ENCODE assay signal across 8 cellular contexts in the genomic region with DNA sequence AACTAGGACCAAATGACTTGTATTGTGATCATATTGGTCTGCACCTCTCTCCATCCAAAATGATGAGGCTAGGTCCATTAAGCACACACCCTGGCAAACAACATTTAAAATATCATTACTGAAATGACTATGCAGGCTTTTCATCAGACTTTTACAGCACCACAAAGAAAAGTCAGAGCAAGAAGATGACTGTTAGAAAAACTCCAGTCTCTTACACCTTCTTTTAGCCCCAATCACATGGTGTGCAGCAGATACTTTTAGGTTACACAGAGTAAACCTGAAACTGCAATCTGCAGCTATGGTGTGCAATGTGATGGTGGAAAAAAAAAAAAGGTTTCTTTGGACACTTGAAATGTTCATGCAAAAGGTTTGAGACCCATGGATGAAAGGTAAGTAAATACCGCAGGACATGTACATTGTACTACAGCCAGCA. TPM values are rescaled to one million over a fixed set of nuclear protein-coding genes. Genes with fewer than 3 reads are reported as not detected.
DNase-seq lines count a peak whose midpoint lies in the region; ATAC-seq and TF ChIP-seq lines count a peak whose summit lies in the region.

No MANE protein-coding gene starts in this region.

- intact Hi-C loops in OCI-LY7 (cut with micrococcal nuclease; ENCODE audit: unreplicated experiment) (no loop called here), prostate gland (cut with DNase I) (no loop called here)

- WGBS in prostate gland = 41% methylated on average over 1 of the region's 1 CpG

- POLR2A ChIA-PET in GM10248 (lab: Yijun Ruan, JAX) (interaction anchor here (0.6 to 0.7 kb wide), 2 partner anchors 22 to 23 kb away, joined by 3 to 4 read pairs; no protein-coding TSS in a partner anchor), OCI-LY7 (lab: Charles Lee) (interaction anchor here (0.9 to 4.0 kb wide), 7 partner anchors 13 to 45 kb away, joined by 3 to 21 read pairs (median 9); partner anchors contain the start of gene MBD2)

- H4K20me1 ChIP-seq in OCI-LY7 (ENCODE audit: insufficient read depth, low read length) = no peaks in the 10 kb centered on the region

- no peak for TF ChIP-seq POLR2A in prostate gland (IDR thresholded peaks at IDR 0.05)

- H3K9me3 ChIP-seq in OCI-LY7 (ENCODE audit: low read length) (no peaks in the 10 kb centered on the region), prostate gland (no peaks in the 10 kb centered on the region)

- no peaks in the 10 kb centered on the region for H3K79me2 ChIP-seq in OCI-LY7 (ENCODE audit: insufficient read depth, low read depth, low read length)

- TF ChIP-seq CTCF in GM10248 (IDR thresholded peaks at IDR 0.05; ENCODE audit: control extremely low read depth, extremely low read depth, low read depth, missing control alignments) (no peak), OCI-LY7 (conservative IDR thresholded peaks at IDR 0.05; ENCODE audit: low read length) (no peak), prostate gland (IDR thresholded peaks at IDR 0.05) (no peak)

- H3K36me3 ChIP-seq in OCI-LY7 (ENCODE audit: insufficient read depth, low read length) (no peaks in the 10 kb centered on the region), prostate gland (no peaks in the 10 kb centered on the region)

- no peaks in the 10 kb centered on the region for H3K27me3 ChIP-seq in prostate gland (replicated peaks; ENCODE audit: insufficient read depth)

- CTCF ChIA-PET in GM10248 (lab: Yijun Ruan, JAX) (no interaction called here), OCI-LY7 (lab: Charles Lee; ENCODE audit: unreplicated experiment) (no interaction called here)

- peak overlapping the region; percentile 99 for H2AFZ ChIP-seq in OCI-LY7 (ENCODE audit: low read length)

- H3K4me3 ChIP-seq in OCI-LY7 (ENCODE audit: low read depth, low read length, poor library complexity, severe bottlenecking) = peak overlapping the region; percentile 30
- no peak overlapping the region for H3K4me3 ChIP-seq in prostate gland

- DNase-seq in GM10248 (ENCODE audit: extremely low spot score) (peak; percentile 70), OCI-LY7 (ENCODE audit: low spot score) (peak; percentile 30), NCI-H1694 treated with DMSO at 0.1 percent for 48 hours (lab: John Stamatoyannopoulos, UW) (no peak), NCI-H774 (lab: John Stamatoyannopoulos, UW) (no peak), glomerular visceral epithelial cell (ENCODE audit: extremely low spot score) (no peak), prostate gland (ENCODE audit: low spot score) (no peak)

- no TSS peak for BruUV-seq in OCI-LY7 (replicated peaks; lab: Mats Ljungman, UMichigan)

- peak; percentile 55 for ATAC-seq in GM19043 (IDR thresholded peaks at IDR 0.05; ENCODE audit: low read depth, unreplicated experiment)
- peak; percentile 73 for ATAC-seq in HG02938 (IDR thresholded peaks at IDR 0.05; ENCODE audit: unreplicated experiment)

- peak overlapping the region; percentile 55 for H3K27ac ChIP-seq in OCI-LY7 (ENCODE audit: low read depth, low read length, poor library complexity, severe bottlenecking)
- H3K27ac ChIP-seq in prostate gland = peak overlapping the region in 1 of 2 donors; percentile 26

- H3K4me1 ChIP-seq in OCI-LY7 (ENCODE audit: insufficient read depth, low read length, poor library complexity, severe bottlenecking) = peaks cover 63% of the 10 kb centered on the region
- peaks cover 2% of the 10 kb centered on the region for H3K4me1 ChIP-seq in prostate gland (replicated peaks)

- peak overlapping the region; percentile 62 for H3K4me2 ChIP-seq in OCI-LY7 (ENCODE audit: low read length)

- H3K9me2 ChIP-seq in OCI-LY7 (ENCODE audit: insufficient read depth, low read length) = no peaks in the 10 kb centered on the region

RNA-seq across cellular contexts. Expression of gene POLI, which starts 5.4 kb away (rescaled TPM):
- 8.9 and 15.1 TPM in 2 replicates for total RNA-seq in OCI-LY7 (2014; rRNA removed; shearing (Covaris generic))
- total RNA-seq in OCI-LY7 (2022) = 19.0 and 24.5 TPM in 2 replicates
- 10 to 100 TPM; 43.9 to 51.9 TPM for total RNA-seq in prostate gland

RNA-seq across cellular contexts. Expression of gene MBD2, which starts 39.5 kb away (rescaled TPM):
- total RNA-seq in OCI-LY7 (2014; rRNA removed; shearing (Covaris generic)) = 30.5 and 39.2 TPM in 2 replicates
- 171 and 176 TPM in 2 replicates for total RNA-seq in OCI-LY7 (2022)
- 10 to 100 TPM; 33.3 to 50.3 TPM for total RNA-seq in prostate gland

Comparison
In these comparisons a context has a peak if more than half of its experiments do, and no peak if none do; other contexts are left out.
1. DNase-seq: peak in GM10248 (single experiment) and OCI-LY7 (single experiment); none in NCI-H1694 treated with DMSO at 0.1 percent for 48 hours (single experiment), NCI-H774 (single experiment), glomerular visceral epithelial cell (single experiment) and prostate gland (single experiment).